Comparison of ENCODE assay signal across 24 cellular contexts in the genomic region with DNA sequence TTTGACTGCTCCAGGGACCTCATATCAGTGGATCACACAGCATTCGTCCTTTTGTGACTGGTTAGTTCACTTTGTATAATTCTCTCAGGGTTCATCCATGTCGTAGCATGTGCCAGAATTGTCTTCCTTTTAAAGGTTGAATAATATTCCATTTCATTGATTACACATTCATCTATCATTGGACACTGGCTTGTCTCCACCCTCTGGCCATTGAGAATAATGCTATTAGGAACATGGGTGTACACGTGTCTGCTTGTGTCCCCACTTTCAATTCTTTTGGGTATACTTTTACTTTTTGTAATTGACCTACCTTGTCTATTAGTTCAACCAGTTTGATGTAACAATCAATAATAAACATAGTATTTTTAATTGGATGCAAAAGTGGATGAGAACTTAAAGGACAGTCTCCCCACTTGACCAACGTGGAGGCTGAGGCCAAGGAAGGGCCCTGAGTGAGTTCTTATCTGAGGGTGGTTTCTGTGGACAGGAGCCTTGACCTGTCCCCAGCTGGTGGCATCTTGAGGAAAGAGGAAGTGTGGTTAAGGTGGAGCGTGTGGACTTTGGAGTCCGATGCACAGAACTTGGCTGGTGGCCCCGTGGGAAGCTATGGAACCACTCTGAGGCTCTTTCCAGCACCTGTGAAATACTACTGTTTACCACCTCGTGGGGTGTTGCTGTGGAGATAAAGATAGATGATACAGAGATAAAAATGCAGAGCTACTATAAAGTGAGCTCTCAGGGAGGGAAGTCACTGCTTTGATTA. TPM values are rescaled to one million over a fixed set of nuclear protein-coding genes. Genes with fewer than 3 reads are reported as not detected.
DNase-seq lines count a peak whose midpoint lies in the region; ATAC-seq, FAIRE-seq and TF ChIP-seq lines count a peak whose summit lies in the region.
"Had no signal": no experiment of that assay in that cellular context is flagged by ENCODE, and none has a peak within 500 bp of the region (broad histone marks: within the 10 kb centered on the region; RNA-seq: fewer than 3 reads in every experiment).

No MANE protein-coding gene starts in this region.

- H3K9me2 ChIP-seq in SU-DHL-6 (replicated peaks; ENCODE audit: insufficient read depth, low read length): no peaks in the 10 kb centered on the region

- H3K36me3 Mint-ChIP-seq in naive thymus-derived CD4-positive, alpha-beta T cell: no peaks in the 10 kb centered on the region

- TF ChIP-seq CTCF in GM10248 (IDR thresholded peaks at IDR 0.05; ENCODE audit: control extremely low read depth, extremely low read depth, low read depth, missing control alignments) (peak; percentile 48), SU-DHL-6 (IDR thresholded peaks at IDR 0.05; ENCODE audit: insufficient read depth, low read length, poor library complexity, severe bottlenecking) (no peak), HepG2 (CRISPR knock-in tag; IDR thresholded peaks at IDR 0.05) (no peak)

- H3K4me3 ChIP-seq in SU-DHL-6 (ENCODE audit: insufficient read depth, low read length, poor library complexity, severe bottlenecking): no peak overlapping the region
- H3K4me3 ChIP-seq in naive thymus-derived CD4-positive, alpha-beta T cell (ENCODE audit: low read length): no peak overlapping the region
- no peak overlapping the region for H3K4me3 ChIP-seq in HepG2 (replicated peaks in 1 of 3; ENCODE audit: insufficient read depth in 1 of 3, low read depth in 2 of 3, low read length in 3 of 3)
- H3K4me3 ChIP-seq: SJCRH30 had no signal

- 3% methylated on average over 8 of the region's 8 CpGs for WGBS in HepG2 (ENCODE audit: low lambda C conversion rate)

- H3K36me3 ChIP-seq in SU-DHL-6 (ENCODE audit: low read length): no peaks in the 10 kb centered on the region
- H3K36me3 ChIP-seq in naive thymus-derived CD4-positive, alpha-beta T cell (ENCODE audit: control insufficient read depth in 2 of 3, insufficient read depth in 3 of 3, low read length in 3 of 3): no peaks in the 10 kb centered on the region
- no peaks in the 10 kb centered on the region for H3K36me3 ChIP-seq in HepG2 (replicated peaks in 1 of 2; ENCODE audit: control insufficient read depth in 1 of 2, insufficient read depth in 2 of 2, low read length in 2 of 2)
- H3K36me3 ChIP-seq: SJCRH30 had no signal

- TF ChIP-seq EP300 in HepG2 (IDR thresholded peaks at IDR 0.05; ENCODE audit: low read depth in 2 of 2, low read length in 2 of 2) (no peak), HepG2 (CRISPR knock-in tag; IDR thresholded peaks at IDR 0.05; ENCODE audit: borderline replicate concordance) (no peak)

- ATAC-seq in HG02885 (IDR thresholded peaks at IDR 0.05; ENCODE audit: poor library complexity, unreplicated experiment) (peak; percentile 41), HepG2 (no peak), HG03439 (IDR thresholded peaks at IDR 0.05; ENCODE audit: unreplicated experiment) (no peak)
- ATAC-seq in naive thymus-derived CD4-positive, alpha-beta T cell: peak; percentile 42

- POLR2A ChIA-PET in GM10248 (lab: Yijun Ruan, JAX) (no interaction called here), HepG2 (lab: Yijun Ruan, JAX) (no interaction called here)
- POLR2A ChIA-PET in naive thymus-derived CD4-positive, alpha-beta T cell (lab: Charles Lee): no interaction called here

- H2AFZ ChIP-seq in SU-DHL-6 (ENCODE audit: low read depth, low read length, severe bottlenecking) (no peak overlapping the region), HepG2 (ENCODE audit: low read length) (no peak overlapping the region)

- H4K20me1 ChIP-seq in SU-DHL-6 (ENCODE audit: low read depth, low read length) (no peaks in the 10 kb centered on the region; the same call in 1 of the 2 replicates), HepG2 (ENCODE audit: insufficient read depth, low read length) (no peaks in the 10 kb centered on the region)

- BruUV-seq in HepG2 (replicated peaks; lab: Mats Ljungman, UMichigan): no TSS peak

- H3K4me1 Mint-ChIP-seq in naive thymus-derived CD4-positive, alpha-beta T cell: peaks cover 0 to 3% (median 0%) of the 10 kb centered on the region in 7 donors

- H3K79me2 ChIP-seq in SU-DHL-6 (ENCODE audit: insufficient read depth, low read length): peaks cover 99% of the 10 kb centered on the region
- no peaks in the 10 kb centered on the region for H3K79me2 ChIP-seq in HepG2 (ENCODE audit: insufficient read depth, low read length)

- CTCF ChIA-PET in GM10248 (lab: Yijun Ruan, JAX) (interaction anchor here (0.7 to 20.8 kb wide), 16 partner anchors 9 to 152 kb away, joined by 3 to 394 read pairs (median 4); partner anchors contain the start of gene WDFY4), HepG2 (lab: Yijun Ruan, JAX; ENCODE audit: low intra/inter-chr PET ratio, low total read pairs) (no interaction called here)
- CTCF ChIA-PET in naive thymus-derived CD4-positive, alpha-beta T cell (lab: Charles Lee): no interaction called here

- no peaks in the 10 kb centered on the region for H3K9me3 ChIP-seq in SU-DHL-6 (ENCODE audit: insufficient read depth, low read length)
- no peaks in the 10 kb centered on the region for H3K9me3 ChIP-seq in naive thymus-derived CD4-positive, alpha-beta T cell (ENCODE audit: control insufficient read depth in 2 of 3, low read length in 3 of 3)
- H3K9me3 ChIP-seq in HepG2 (ENCODE audit: low read length): no peaks in the 10 kb centered on the region
- H3K9me3 ChIP-seq: SJCRH30 had no signal

- no peak for TF ChIP-seq POLR2A in HepG2 (IDR thresholded peaks at IDR 0.05; ENCODE audit: insufficient read depth in 1 of 2, low read depth in 2 of 2, low read length in 2 of 2)

- H3K27me3 Mint-ChIP-seq in naive thymus-derived CD4-positive, alpha-beta T cell: peaks cover 0 to 17% (median 6%) of the 10 kb centered on the region in 5 donors

- FAIRE-seq in HepG2 (lab: Jason Lieb, UNC): no peak
- FAIRE-seq: HTR-8/SVneo, urothelium cell line had no signal

- in situ Hi-C loops in HepG2 (cut with HindIII; ENCODE audit: extremely low pct_ligation_motif_present, low pct_unique_long_range_greater_than_20kb): no loop called here

- H3K27ac Mint-ChIP-seq in naive thymus-derived CD4-positive, alpha-beta T cell: no peak overlapping the region

- H3F3A ChIP-seq in SU-DHL-6 (ENCODE audit: insufficient read depth): no peaks in the 10 kb centered on the region

- H3K9ac ChIP-seq in SU-DHL-6 (ENCODE audit: low read length) (no peak overlapping the region), HepG2 (ENCODE audit: insufficient read depth, low read depth, low read length) (no peak overlapping the region)

- DNase-seq in GM10248 (ENCODE audit: extremely low spot score) (no peak), HepG2 (ENCODE audit: low spot score) (no peak), iPS-NIHi11 (ENCODE audit: low spot score) (no peak), KG1 (lab: John Stamatoyannopoulos, UW) (no peak)
- no peak for DNase-seq in naive thymus-derived CD4-positive, alpha-beta T cell
- DNase-seq: activated CD4-positive, alpha-beta T cell treated with anti-CD3 and anti-CD28 coated beads for 4 hours; activated CD8-positive, alpha-beta memory T cell treated with anti-CD3 and anti-CD28 coated beads, Interleukin-2, amount 50 U/mL, for 4 hours; activated effector memory CD4-positive, alpha-beta T cell treated with anti-CD3 and anti-CD28 coated beads, Interleukin-2, amount 50 U/mL, for 16 hours; caudate nucleus; effector memory CD4-positive, alpha-beta T cell; H7; mammary epithelial cell; NCI-H2081; NCI-H510A; SJCRH30; T-helper 9 cell had no signal

- TF ChIP-seq RAD21 in HepG2 (CRISPR knock-in tag; IDR thresholded peaks at IDR 0.05): no peak

- H3K27me3 ChIP-seq in SU-DHL-6 (ENCODE audit: low read length) (no peaks in the 10 kb centered on the region), HepG2 (ENCODE audit: control insufficient read depth in 1 of 2, insufficient read depth in 2 of 2, low read length in 2 of 2) (peaks cover 0 to 10% of the 10 kb centered on the region in 2 experiments; a peak in 2 of 5 replicates)
- no peaks in the 10 kb centered on the region for H3K27me3 ChIP-seq in naive thymus-derived CD4-positive, alpha-beta T cell (ENCODE audit: control insufficient read depth in 2 of 2, insufficient read depth in 2 of 2, low read length in 2 of 2)
- H3K27me3 ChIP-seq: SJCRH30 had no signal

- no peaks in the 10 kb centered on the region for H3K4me1 ChIP-seq in naive thymus-derived CD4-positive, alpha-beta T cell (ENCODE audit: control insufficient read depth in 2 of 2, insufficient read depth in 2 of 2, low read length in 2 of 2)
- H3K4me1 ChIP-seq in HepG2 (ENCODE audit: insufficient read depth, low read length): no peaks in the 10 kb centered on the region
- H3K4me1 ChIP-seq: SJCRH30 had no signal

- intact Hi-C loops in naive thymus-derived CD4-positive, alpha-beta T cell (cut with micrococcal nuclease): no loop called here
- intact Hi-C loops in HepG2 (cut with micrococcal nuclease; ENCODE audit: unreplicated experiment): no loop called here

- H3K4me3 Mint-ChIP-seq in naive thymus-derived CD4-positive, alpha-beta T cell: no peak overlapping the region

- H3K27ac ChIP-seq in SU-DHL-6 (ENCODE audit: low read depth, low read length) (peak overlapping the region; percentile 6; the same call in 1 of the 2 replicates), HepG2 (ENCODE audit: extremely low read length, insufficient read depth, low read length) (no peak overlapping the region)
- no peak overlapping the region for H3K27ac ChIP-seq in naive thymus-derived CD4-positive, alpha-beta T cell (ENCODE audit: low read depth, low read length)
- H3K27ac ChIP-seq: SJCRH30 had no signal

- H3K4me2 ChIP-seq in SU-DHL-6 (ENCODE audit: low read depth, low read length, poor library complexity, severe bottlenecking): no peak overlapping the region
- H3K4me2 ChIP-seq in HepG2 (ENCODE audit: low read depth, low read length): no peak overlapping the region

- H3K9me3 Mint-ChIP-seq in naive thymus-derived CD4-positive, alpha-beta T cell: no peaks in the 10 kb centered on the region

RNA-seq across cellular contexts. Expression of gene WDFY4, which starts 16.6 kb away (rescaled TPM):
- 10 to 100 TPM in 1 of 5 experiments, 1 to 10 TPM in 3, under 1 TPM in 1; 0.56 to 39.3 (median 1.8) TPM for total RNA-seq in naive thymus-derived CD4-positive, alpha-beta T cell
- polyA plus RNA-seq in naive thymus-derived CD4-positive, alpha-beta T cell: under 1 TPM; 0.12 to 0.63 TPM
- not detected in 2 replicates for total RNA-seq in HepG2 (2016; rRNA removed; fragmentation: Illumina TruSeq; extraction: Trizol)
- not detected in 2 replicates for total RNA-seq in HepG2 (2016; cell fraction: cytosol; rRNA removed; fragmentation: Illumina TruSeq; extraction: Trizol; ENCODE audit: low read depth)
- total RNA-seq in HepG2 (2016; cell fraction: insoluble cytoplasmic fraction; rRNA removed; fragmentation: Illumina TruSeq; extraction: Trizol): not detected in 2 replicates
- total RNA-seq in HepG2 (2016; cell fraction: membrane; rRNA removed; fragmentation: Illumina TruSeq; extraction: Trizol): not detected in 2 replicates
- total RNA-seq in HepG2 (2016; cell fraction: nucleus; rRNA removed; fragmentation: Illumina TruSeq; extraction: Trizol): not detected in 2 replicates
- polyA plus RNA-seq in HepG2 (2011; rRNA removed): not detected in 2 replicates
- polyA plus RNA-seq in HepG2 (2011; cell fraction: cytosol; rRNA removed): not detected in 2 replicates
- 0.05 and 0.14 TPM in 2 replicates for polyA plus RNA-seq in HepG2 (2011; cell fraction: nucleus; rRNA removed)
- not detected in 2 replicates for polyA plus RNA-seq in HepG2 (2012)
- not detected in 2 replicates for polyA plus RNA-seq in HepG2 (2016; cell fraction: cytosol; fragmentation: Illumina TruSeq; extraction: Trizol; ENCODE audit: low read depth)
- polyA plus RNA-seq in HepG2 (2016; cell fraction: insoluble cytoplasmic fraction; fragmentation: Illumina TruSeq; extraction: Trizol; ENCODE audit: low read depth): not detected in 2 replicates
- polyA plus RNA-seq in HepG2 (2016; cell fraction: membrane; fragmentation: Illumina TruSeq; extraction: Trizol; ENCODE audit: low read depth): not detected in 2 replicates
- not detected in 2 replicates for polyA plus RNA-seq in HepG2 (2016; cell fraction: nucleus; fragmentation: Illumina TruSeq; extraction: Trizol; ENCODE audit: insufficient read depth, low read depth)
- 0.19 TPM in 1 of 2 replicates, not detected in the other for polyA minus RNA-seq in HepG2 (2011; rRNA and poly(A)+ RNA removed; ENCODE audit: low replicate concordance)
- polyA minus RNA-seq in HepG2 (2011; cell fraction: cytosol; rRNA and poly(A)+ RNA removed): not detected in 2 replicates
- not detected in 2 replicates for polyA minus RNA-seq in HepG2 (2011; cell fraction: nucleus; rRNA and poly(A)+ RNA removed)
- total RNA-seq: Daoy, H7, SJCRH30 had no signal
- polyA plus RNA-seq: AG04450, neural cell had no signal

Comparison
In these comparisons a context has a peak if more than half of its experiments do, and no peak if none do; other contexts are left out.
1. ATAC-seq: peak in HG02885 (single experiment) and naive thymus-derived CD4-positive, alpha-beta T cell (single experiment); none in HepG2 (single experiment) and HG03439 (single experiment).